In the genomic region with DNA sequence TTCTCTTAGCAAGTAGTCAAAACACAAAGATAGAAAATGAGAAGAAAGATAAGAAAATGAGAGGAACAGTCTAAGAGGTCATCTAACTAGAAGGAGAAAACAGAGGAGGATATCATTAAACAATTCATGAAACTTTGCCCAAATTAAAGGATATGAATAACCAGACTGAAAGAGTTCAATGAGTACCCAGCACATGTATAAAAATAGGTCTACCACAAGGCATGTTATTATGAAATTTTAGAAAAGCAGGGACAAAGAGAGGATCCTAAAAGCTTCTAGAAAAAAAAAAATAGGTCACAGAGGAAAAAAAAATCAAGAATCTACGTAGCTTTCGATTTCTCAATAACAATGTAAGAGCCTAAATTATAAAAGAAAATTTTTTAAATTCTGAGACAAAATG, we compare ENCODE assay signal across 18 cellular contexts.
"Had no signal": no experiment of that assay in that cellular context is flagged by ENCODE, and none has a peak within 500 bp of the region (broad histone marks: within the 10 kb centered on the region; RNA-seq: fewer than 3 reads in every experiment).

No MANE protein-coding gene starts in this region.

- FAIRE-seq: colon, pancreas had no signal

- H3K27ac ChIP-seq: gastroesophageal sphincter, pancreas had no signal

- H3K9me3 ChIP-seq: gastroesophageal sphincter, mucosa of descending colon, pancreas, tibial nerve, uterus had no signal

- H3K4me1 ChIP-seq: pancreas, uterus had no signal

- H3K36me3 ChIP-seq: uterus had no signal

- H3K27me3 ChIP-seq: gastroesophageal sphincter, pancreas, tibial nerve, uterus had no signal

- DNase-seq: activated CD4-positive, alpha-beta T cell treated with anti-CD3 and anti-CD28 coated beads for 1 hour; activated CD4-positive, alpha-beta T cell treated with anti-CD3 and anti-CD28 coated beads, Interleukin-2, amount 50 U/mL, for 4 hours; activated naive CD4-positive, alpha-beta T cell treated with anti-CD3 and anti-CD28 coated beads for 36 hours; activated naive CD8-positive, alpha-beta T cell treated with anti-CD3 and anti-CD28 coated beads, Interleukin-2, amount 50 U/mL, for 24 hours; activated T-cell treated with anti-CD3 and anti-CD28 coated beads for 4 hours; effector CD4-positive, alpha-beta T cell; mucosa of descending colon; naive thymus-derived CD8-positive, alpha-beta T cell; pancreas; stimulated activated CD4-positive, alpha-beta T cell treated with anti-CD3 and anti-CD28 coated beads, Interleukin-2, amount 100 ng/mL, for 48 hours; T-helper 1 cell; T1000; uterus had no signal

- ATAC-seq: activated naive CD8-positive, alpha-beta T cell treated with anti-CD3 and anti-CD28 coated beads, Interleukin-2, amount 50 U/mL, for 24 hours; gastroesophageal sphincter; left lobe of liver; mucosa of descending colon; naive thymus-derived CD8-positive, alpha-beta T cell; pancreas; stimulated activated memory B cell treated with anti-CD40 and anti-IgM and Interleukin-4, amounts not matched to agents 10 μg/mL and 1 μg/mL and 100 μg/mL, for 72 hours had no signal

- H3K4me3 ChIP-seq: gastroesophageal sphincter, mucosa of descending colon, pancreas, tibial nerve, uterus had no signal
